In genomic region chr13:44180876-44181536, GRCh38 we compare ENCODE assay signal across 27 cellular contexts.
"Had no signal": no experiment of that assay in that cellular context is flagged by ENCODE, and none has a peak within 500 bp of the region (broad histone marks: within the 10 kb centered on the region; RNA-seq: fewer than 3 reads in every experiment).

No MANE protein-coding gene starts in this region.

- DNase-seq: naive thymus-derived CD4-positive, alpha-beta T cell; natural killer cell; pancreas; right cardiac atrium; right lobe of liver; sigmoid colon; spleen; stimulated activated CD4-positive, alpha-beta T cell treated with anti-CD3 and anti-CD28 coated beads, Interleukin-12 subunit alpha, Interleukin-12 subunit beta, amount 100 ng/mL, for 4 hours; stimulated activated CD4-positive, alpha-beta T cell treated with anti-CD3 and anti-CD28 coated beads, Interleukin-1b, Interleukin-23, amount 100 ng/mL, for 48 hours; stimulated activated CD4-positive, alpha-beta T cell treated with anti-CD3 and anti-CD28 coated beads, Interleukin-4, amount 100 ng/mL, for 1 hour; stimulated activated CD4-positive, alpha-beta T cell treated with anti-CD3 and anti-CD28 coated beads, Interleukin-4, amount 100 ng/mL, for 4 hours; stimulated activated CD8-positive, alpha-beta memory T cell treated with anti-CD3 and anti-CD28 coated beads, Interleukin-4, amount 100 ng/mL, for 48 hours; stimulated activated naive CD4-positive, alpha-beta T cell; stimulated activated naive CD8-positive, alpha-beta T cell treated with anti-CD3 and anti-CD28 coated beads, Interleukin-15, amount 100 ng/mL, for 72 hours; stimulated activated naive CD8-positive, alpha-beta T cell treated with anti-CD3 and anti-CD28 coated beads, Interleukin-15, Interleukin-2, amounts not matched to agents 100 U/mL and 50 U/mL, for 24 hours; substantia nigra; testis; tibial artery; transverse colon; upper lobe of right lung; uterus had no signal

- H3K27ac ChIP-seq: neural progenitor cell, pancreas, prostate gland, right lobe of liver, sigmoid colon, skin epidermis, spleen, suprapubic skin, testis, tibial artery, transverse colon, upper lobe of right lung, uterus had no signal

- H3K4me3 ChIP-seq: neural progenitor cell, pancreas, prostate gland, right lobe of liver, sigmoid colon, skin epidermis, smooth muscle cell, spleen, suprapubic skin, testis, tibial artery, transverse colon, upper lobe of right lung, uterus had no signal

- H3K9me3 ChIP-seq: pancreas, prostate gland, right lobe of liver, sigmoid colon, suprapubic skin, testis, transverse colon, upper lobe of right lung, uterus had no signal

- ATAC-seq: naive thymus-derived CD4-positive, alpha-beta T cell; natural killer cell; pancreas; right cardiac atrium; right lobe of liver; stimulated activated memory B cell treated with anti-CD40 and anti-IgM and Interleukin-4, amounts not matched to agents 10 μg/mL and 1 μg/mL and 100 μg/mL, for 72 hours; stimulated activated naive CD8-positive, alpha-beta T cell treated with anti-CD3 and anti-CD28 coated beads, Interleukin-15, Interleukin-2, amounts not matched to agents 100 U/mL and 50 U/mL, for 24 hours; upper lobe of right lung had no signal

- H3K27me3 ChIP-seq: neural progenitor cell, pancreas, right lobe of liver, sigmoid colon, spleen, suprapubic skin, testis, tibial artery, transverse colon, upper lobe of right lung, uterus had no signal

- H3K4me1 ChIP-seq: neural progenitor cell, pancreas, prostate gland, right lobe of liver, spleen, suprapubic skin, testis, upper lobe of right lung, uterus had no signal

- H3K36me3 ChIP-seq: neural progenitor cell, pancreas, prostate gland, right lobe of liver, sigmoid colon, spleen, suprapubic skin, tibial artery, transverse colon, upper lobe of right lung, uterus had no signal
